In the genomic region with DNA sequence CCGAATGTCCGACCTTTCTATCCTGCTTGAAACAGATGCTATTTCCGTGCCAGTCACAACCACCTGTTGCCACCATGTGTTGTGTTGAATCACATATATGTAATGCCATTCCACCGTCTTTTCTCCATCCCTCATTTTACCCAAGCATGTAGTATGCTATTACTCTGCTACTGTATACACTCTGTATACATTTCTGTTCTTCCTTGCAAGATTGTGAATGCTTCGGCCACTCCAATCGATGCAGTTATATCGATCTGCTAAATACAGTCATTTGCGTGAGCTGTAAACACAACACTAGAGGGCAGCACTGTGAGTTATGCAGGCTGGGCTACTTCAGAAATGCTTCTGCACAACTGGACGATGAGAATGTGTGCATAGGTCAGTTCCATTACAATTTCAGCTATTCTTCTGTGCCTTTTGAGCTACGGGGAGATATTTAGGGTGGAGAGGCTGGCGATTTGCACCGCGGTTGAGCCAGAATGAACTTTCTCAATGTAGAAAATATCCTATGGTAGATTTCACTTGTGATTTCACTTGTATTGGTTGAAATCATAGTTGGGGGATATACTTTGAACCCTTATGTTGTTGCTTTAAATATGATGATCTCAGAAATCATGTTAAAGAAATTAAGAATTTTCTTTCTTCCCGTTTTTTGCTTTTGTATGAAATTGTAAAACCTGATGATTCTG, we compare ENCODE assay signal across 9 cellular contexts.
A peak's percentile ranks its signal among the peaks of the same experiment; 100 is the strongest.
DNase-seq lines count a peak whose midpoint lies in the region; ATAC-seq and TF ChIP-seq lines count a peak whose summit lies in the region.
"Had no signal": no experiment of that assay in that cellular context is flagged by ENCODE, and none has a peak within 500 bp of the region (broad histone marks: within the 10 kb centered on the region; RNA-seq: fewer than 3 reads in every experiment).

No MANE protein-coding gene starts in this region.

- ATAC-seq in GM19372 (IDR thresholded peaks at IDR 0.05; ENCODE audit: low read depth, unreplicated experiment) (peak; percentile 86), HG03354 (IDR thresholded peaks at IDR 0.05; ENCODE audit: poor library complexity, severe bottlenecking, unreplicated experiment) (peak; percentile 93)

- no peak overlapping the region for H3K4me3 ChIP-seq in coronary artery
- H3K4me3 ChIP-seq: tibial artery had no signal

- DNase-seq in SIG-M5 treated with dmso at 0.1 percent for 504 hours (lab: John Stamatoyannopoulos, UW; ENCODE audit: unreplicated experiment) (peak; percentile 45), SIG-M5 (lab: John Stamatoyannopoulos, UW) (no peak), OCI-M1 (lab: John Stamatoyannopoulos, UW) (peak; percentile 60), coronary artery (ENCODE audit: low spot score) (no peak), midbrain (lab: John Stamatoyannopoulos, UW) (peak; percentile 56), 8988T (no peak)

- peak; percentile 18 for TF ChIP-seq CTCF in coronary artery (IDR thresholded peaks at IDR 0.05)

- no peak overlapping the region for H3K27ac ChIP-seq in coronary artery
- H3K27ac ChIP-seq: tibial artery had no signal

Comparison
In these comparisons a context has a peak if more than half of its experiments do, and no peak if none do; other contexts are left out.
1. DNase-seq: peak in SIG-M5 treated with dmso at 0.1 percent for 504 hours (single experiment), OCI-M1 (single experiment) and midbrain (single experiment); none in SIG-M5 (single experiment), coronary artery (single experiment) and 8988T (single experiment).